ENCODE assay signal across 2 cellular contexts in the genomic region with DNA sequence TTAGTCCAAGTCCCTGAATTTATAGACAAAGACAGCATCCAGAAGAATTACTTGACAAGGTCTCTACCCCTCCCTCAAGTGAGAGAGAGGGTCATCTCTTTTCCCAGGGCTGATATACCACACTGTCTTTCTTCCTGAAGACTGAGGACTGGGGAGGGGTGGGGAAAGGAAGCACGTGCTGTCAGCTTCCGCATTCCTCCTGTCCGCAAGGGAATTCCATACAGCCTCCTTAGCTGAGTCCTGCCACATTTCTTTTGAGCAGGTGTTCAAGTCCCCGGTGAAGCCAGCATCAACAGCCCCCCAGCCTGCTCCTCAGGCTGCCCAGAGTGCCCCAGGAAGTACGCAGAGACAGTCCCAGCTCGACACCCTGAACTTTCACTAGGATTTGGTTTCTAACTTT.
TF ChIP-seq lines count a peak whose summit lies in the region.

No MANE protein-coding gene starts in this region.

TF ChIP-seq in IMR-90, 13 proteins besides CTCF, POLR2A, EP300 and RAD21:
- TF ChIP-seq, protein P1, sequence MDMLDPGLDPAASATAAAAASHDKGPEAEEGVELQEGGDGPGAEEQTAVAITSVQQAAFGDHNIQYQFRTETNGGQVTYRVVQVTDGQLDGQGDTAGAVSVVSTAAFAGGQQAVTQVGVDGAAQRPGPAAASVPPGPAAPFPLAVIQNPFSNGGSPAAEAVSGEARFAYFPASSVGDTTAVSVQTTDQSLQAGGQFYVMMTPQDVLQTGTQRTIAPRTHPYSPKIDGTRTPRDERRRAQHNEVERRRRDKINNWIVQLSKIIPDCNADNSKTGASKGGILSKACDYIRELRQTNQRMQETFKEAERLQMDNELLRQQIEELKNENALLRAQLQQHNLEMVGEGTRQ (IDR thresholded peaks at IDR 0.05; ENCODE audit: low read depth, low read length), result 0 out of 2 replicates have a peak, but pooled peaks have one; percentile 11
- no peak for TF ChIP-seq NFE2L2 (IDR thresholded peaks at IDR 0.05; ENCODE audit: low read depth, low read length)
- TF ChIP-seq BHLHE40 (IDR thresholded peaks at IDR 0.05; ENCODE audit: low read depth, low read length), result no peak; the same call in 1 of the 2 replicates

TF ChIP-seq in H1, 55 proteins besides CTCF, POLR2A, EP300 and RAD21:
- TF ChIP-seq, protein P2, sequence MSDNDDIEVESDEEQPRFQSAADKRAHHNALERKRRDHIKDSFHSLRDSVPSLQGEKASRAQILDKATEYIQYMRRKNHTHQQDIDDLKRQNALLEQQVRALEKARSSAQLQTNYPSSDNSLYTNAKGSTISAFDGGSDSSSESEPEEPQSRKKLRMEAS (IDR thresholded peaks at IDR 0.05), result peak; percentile 75
- TF ChIP-seq TEAD4 (IDR thresholded peaks at IDR 0.05; ENCODE audit: low read depth, low read length) (peak; percentile 59; the same call in 1 of the 2 replicates), RNF2 (IDR thresholded peaks at IDR 0.05; ENCODE audit: borderline replicate concordance, low read depth, low read length, missing control alignments, poor library complexity, severe bottlenecking) (no peak)
TF ChIP-seq in H1: peak in this region for 2.
